ENCODE assay signal across 9 cellular contexts in the genomic region with DNA sequence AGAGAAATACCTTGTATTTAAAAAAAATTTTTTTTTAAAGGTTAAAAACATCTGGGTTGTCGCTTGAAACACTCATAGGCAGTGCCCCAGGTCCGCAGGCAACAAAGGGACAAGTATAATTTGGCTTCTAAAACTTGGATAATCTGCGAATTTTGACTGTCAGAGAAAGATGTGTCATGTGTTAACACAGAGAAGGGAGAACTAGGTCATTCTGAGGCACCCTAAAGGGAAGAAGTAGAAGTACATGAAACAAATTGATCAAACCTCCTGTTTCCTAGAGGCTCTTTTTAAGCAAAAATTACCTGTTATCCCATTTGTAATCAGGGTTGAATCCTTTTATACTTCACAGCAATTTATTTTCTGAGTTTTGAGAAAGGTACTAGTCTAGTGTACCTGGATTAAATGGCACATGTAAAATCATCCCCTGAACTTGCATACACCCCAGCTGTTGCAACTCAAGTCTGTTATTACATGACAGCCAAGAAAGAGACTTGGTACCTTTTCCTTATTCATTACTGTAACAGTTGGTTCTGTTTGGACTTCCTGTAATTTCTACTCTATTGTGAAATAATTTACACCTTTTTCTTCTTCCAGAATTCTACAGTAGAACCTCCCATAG. TPM values are rescaled to one million over a fixed set of nuclear protein-coding genes. Genes with fewer than 3 reads are reported as not detected.
A peak's percentile ranks its signal among the peaks of the same experiment; 100 is the strongest.
DNase-seq lines count a peak whose midpoint lies in the region; TF ChIP-seq lines count a peak whose summit lies in the region.
"Had no signal": no experiment of that assay in that cellular context is flagged by ENCODE, and none has a peak within 500 bp of the region (broad histone marks: within the 10 kb centered on the region; RNA-seq: fewer than 3 reads in every experiment).

No MANE protein-coding gene starts in this region.

- H3K36me3 ChIP-seq in stomach, result peaks cover 0 to 5% (median 0%) of the 10 kb centered on the region in 4 donors
- H3K36me3 ChIP-seq in spleen, result no peaks in the 10 kb centered on the region

- H3K27me3 ChIP-seq in stomach (no peaks in the 10 kb centered on the region), spleen (replicated peaks in 1 of 7) (no peaks in the 10 kb centered on the region)

- TF ChIP-seq CTCF in RWPE1 (conservative IDR thresholded peaks at IDR 0.05; ENCODE audit: low read depth) (no peak), epithelial cell of esophagus (IDR thresholded peaks at IDR 0.05; ENCODE audit: insufficient read depth, low read depth, low read length, missing control alignments) (peak; percentile 10), stomach (IDR thresholded peaks at IDR 0.05) (no peak), spleen (IDR thresholded peaks at IDR 0.05 in 8 of 11, conservative IDR thresholded peaks at IDR 0.05 in 3 of 11) (no peak)

- no peaks in the 10 kb centered on the region for H3K27me3 Mint-ChIP-seq in activated naive CD4-positive, alpha-beta T cell treated with anti-CD3 and anti-CD28 coated beads for 36 hours (ENCODE audit: low read depth)

- H3K4me1 ChIP-seq in stomach (peaks cover 11 to 32% (median 21%) of the 10 kb centered on the region in 4 donors), spleen (peaks cover 7 to 32% (median 17%) of the 10 kb centered on the region in 6 donors)

- peak overlapping the region; percentile 90 for H3K27ac Mint-ChIP-seq in activated naive CD4-positive, alpha-beta T cell treated with anti-CD3 and anti-CD28 coated beads for 36 hours

- H3K9me3 ChIP-seq in stomach (no peaks in the 10 kb centered on the region), spleen (no peaks in the 10 kb centered on the region)

- intact Hi-C loops in activated naive CD4-positive, alpha-beta T cell treated with anti-CD3 and anti-CD28 coated beads for 36 hours (cut with micrococcal nuclease), result loop anchor here (1.0 to 5.0 kb wide), 7 partner anchors 11 to 1630 kb away; a partner anchor contains a TSS
- intact Hi-C loops in stomach (cut with DNase I; ENCODE audit: low total_unique reads), result loop anchor here (5.0 kb wide), 1 partner anchor 50 kb away; a partner anchor contains a TSS
- intact Hi-C loops in spleen (cut with DNase I; ENCODE audit: low total_unique reads), result loop anchor here (5.0 to 10.0 kb wide), 2 partner anchors 47 to 205 kb away; a partner anchor contains a TSS

- H3K4me1 Mint-ChIP-seq in activated naive CD4-positive, alpha-beta T cell treated with anti-CD3 and anti-CD28 coated beads for 36 hours (ENCODE audit: low read depth), result peaks cover 29% of the 10 kb centered on the region

- DNase-seq in activated naive CD4-positive, alpha-beta T cell treated with anti-CD3 and anti-CD28 coated beads for 36 hours, result no peak
- no peak for DNase-seq in activated naive CD4-positive, alpha-beta T cell treated with anti-CD3 and anti-CD28 coated beads, Interleukin-2, amount 50 U/mL, for 16 hours
- DNase-seq in RWPE1 (ENCODE audit: low spot score) (no peak), epithelial cell of esophagus (ENCODE audit: low read depth) (peak; percentile 36), stomach (no peak), NCI-H82 (lab: John Stamatoyannopoulos, UW) (no peak), DMS53 (lab: John Stamatoyannopoulos, UW) (no peak), spleen (no peak)
- DNase-seq: NCI-H1417 treated with DMSO at 0.1 percent for 48 hours had no signal

- TF ChIP-seq POLR2A in stomach (IDR thresholded peaks at IDR 0.05) (no peak), spleen (IDR thresholded peaks at IDR 0.05) (no peak)

- H3K4me3 Mint-ChIP-seq in activated naive CD4-positive, alpha-beta T cell treated with anti-CD3 and anti-CD28 coated beads for 36 hours, result peak overlapping the region; percentile 87

- H3K36me3 Mint-ChIP-seq in activated naive CD4-positive, alpha-beta T cell treated with anti-CD3 and anti-CD28 coated beads for 36 hours (ENCODE audit: low read depth), result peaks cover 9% of the 10 kb centered on the region

- no peak for TF ChIP-seq EP300 in stomach (IDR thresholded peaks at IDR 0.05)

- no peaks in the 10 kb centered on the region for H3K9me3 Mint-ChIP-seq in activated naive CD4-positive, alpha-beta T cell treated with anti-CD3 and anti-CD28 coated beads for 36 hours

- WGBS in stomach, 5 donors, result 93 to 95% (median 94%) methylated on average over 3 of the region's 3 CpGs
- 88 to 98% (median 89%) methylated on average over 3 of the region's 3 CpGs for WGBS in spleen, 5 donors

- CTCF ChIA-PET in activated naive CD4-positive, alpha-beta T cell treated with anti-CD3 and anti-CD28 coated beads for 36 hours (lab: Charles Lee), result interaction anchor here (0.6 to 2.8 kb wide), 4 partner anchors 39 to 443 kb away, joined by 3 to 17 read pairs (median 3); a partner anchor contains a TSS
- CTCF ChIA-PET in RWPE1 (lab: Yijun Ruan, JAX), result interaction anchor here (0.5 to 2.5 kb wide), 3 partner anchors 47 to 98 kb away, joined by 5 to 21 read pairs (median 6); a partner anchor contains a TSS

- no peak overlapping the region for H3K4me3 ChIP-seq in epithelial cell of esophagus (ENCODE audit: low read length)
- H3K4me3 ChIP-seq in stomach, result peak overlapping the region in 1 of 4 donors; percentile 66
- H3K4me3 ChIP-seq in spleen, result no peak overlapping the region

- H3K27ac ChIP-seq in RWPE1, result peak overlapping the region; percentile 94; the same call in 1 of the 2 replicates
- H3K27ac ChIP-seq in stomach, result peak overlapping the region in 4 of 5 donors; percentile 92 to 98 (median 96)
- H3K27ac ChIP-seq in spleen, result peak overlapping the region in 2 of 8 donors; percentile 92 to 98

- POLR2A ChIA-PET in RWPE1 (lab: Yijun Ruan, JAX; ENCODE audit: low non-redundant PET), result no interaction called here

RNA-seq across cellular contexts. Expression of a gene that starts 1.7 kb away (rescaled TPM):
- total RNA-seq in activated naive CD4-positive, alpha-beta T cell treated with anti-CD3 and anti-CD28 coated beads for 36 hours, result 10 to 100 TPM; 21.7 to 22.3 TPM
- 10 to 100 TPM in 1 of 5 donors, 1 to 10 TPM in 3, not detected in 1; 1.8 to 11.2 (median 9.3) TPM for total RNA-seq in stomach
- 10 to 100 TPM in 1 of 3 donors, 1 to 10 TPM in 2; 6.5 to 13.0 (median 8.1) TPM for polyA plus RNA-seq in stomach
- total RNA-seq in spleen, result 10 to 100 TPM in 1 of 7 donors, 1 to 10 TPM in 6; 2.8 to 11.1 (median 6.2) TPM
- polyA plus RNA-seq in spleen, result 1 to 10 TPM; 4.4 to 7.4 (median 5.7) TPM

RNA-seq across cellular contexts. Expression of a gene that starts 48.0 kb away (rescaled TPM):
- 10 to 100 TPM; 39.1 to 40.6 TPM for total RNA-seq in activated naive CD4-positive, alpha-beta T cell treated with anti-CD3 and anti-CD28 coated beads for 36 hours
- 100 to 1,000 TPM in 4 of 5 donors, 10 to 100 TPM in 1; 21.6 to 365 (median 206) TPM for total RNA-seq in stomach
- 10 to 100 TPM; 23.2 to 48.0 (median 27.8) TPM for polyA plus RNA-seq in stomach
- total RNA-seq in spleen, result 100 to 1,000 TPM in 6 of 7 donors, 10 to 100 TPM in 1; 94.8 to 193 (median 160) TPM
- polyA plus RNA-seq in spleen, result 10 to 100 TPM; 54.3 to 60.3 (median 54.7) TPM
